ENCODE assay signal across 8 cellular contexts in the genomic region with DNA sequence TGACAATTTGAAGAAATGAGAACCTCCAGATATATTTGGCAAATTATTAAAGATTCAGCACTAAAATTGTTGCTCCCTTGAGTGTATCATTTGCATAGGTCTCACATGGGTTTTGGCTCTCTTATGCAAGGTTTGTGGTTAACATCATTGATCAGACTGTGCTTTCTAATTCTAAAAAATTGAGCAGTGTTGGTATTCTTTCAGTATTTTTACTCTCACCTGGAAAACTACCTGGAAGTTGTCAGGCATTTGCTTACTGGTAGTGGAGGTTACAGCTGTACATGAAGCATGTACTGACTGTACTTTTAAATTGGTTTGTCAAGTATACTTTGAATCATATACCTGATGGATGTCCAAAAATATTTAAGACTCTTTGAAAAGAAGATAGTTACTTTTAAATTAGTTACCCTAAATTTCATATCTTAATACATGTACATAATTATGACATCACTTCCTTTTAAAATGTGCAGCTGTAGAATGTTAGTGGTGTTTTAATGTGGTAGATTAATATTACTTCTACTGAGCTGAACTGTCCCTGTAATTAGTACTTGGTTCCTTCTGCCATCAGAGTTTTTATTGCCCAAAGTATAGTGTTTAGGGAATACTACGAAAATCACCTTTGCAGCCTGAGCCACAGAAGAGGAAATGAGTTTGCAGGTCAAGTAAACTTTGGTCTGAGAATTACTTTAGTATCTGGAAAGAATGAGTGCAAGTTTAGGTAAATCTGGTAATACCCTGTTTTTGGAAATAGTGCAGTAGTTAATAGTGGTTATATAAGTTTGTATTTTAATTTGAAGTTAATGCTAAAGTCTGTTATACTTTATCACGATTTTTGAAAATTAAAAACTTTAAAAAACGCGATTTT. TPM values are rescaled to one million over a fixed set of nuclear protein-coding genes. Genes with fewer than 3 reads are reported as not detected.
DNase-seq lines count a peak whose midpoint lies in the region; ATAC-seq, FAIRE-seq and TF ChIP-seq lines count a peak whose summit lies in the region.

No MANE protein-coding gene starts in this region.

- H3K36me3 ChIP-seq in CD4-positive, alpha-beta memory T cell (ENCODE audit: insufficient read depth, low read length): peaks cover 10% of the 10 kb centered on the region
- H3K36me3 ChIP-seq in Karpas-422 (ENCODE audit: insufficient read depth, low read length) (peaks cover 15% of the 10 kb centered on the region; the same call in 1 of the 2 replicates), astrocyte (ENCODE audit: insufficient read depth, low read length) (no peaks in the 10 kb centered on the region), right lobe of liver (peaks cover 0 to 8% (median 4%) of the 10 kb centered on the region in 4 donors), urinary bladder (ENCODE audit: insufficient read depth) (peaks cover 2% of the 10 kb centered on the region)

- ATAC-seq in right lobe of liver (no peak), GM19452 (IDR thresholded peaks at IDR 0.05; ENCODE audit: unreplicated experiment) (no peak)

- H3K36me3 Mint-ChIP-seq in CD4-positive, alpha-beta memory T cell: peaks cover 28 to 69% of the 10 kb centered on the region in 2 donors
- peaks cover 25% of the 10 kb centered on the region for H3K36me3 Mint-ChIP-seq in astrocyte (ENCODE audit: low read depth, unreplicated experiment)

- H3K27ac ChIP-seq in CD4-positive, alpha-beta memory T cell (ENCODE audit: low read depth, low read length): peak overlapping the region; percentile 95
- H3K27ac ChIP-seq in Karpas-422 (ENCODE audit: low read length): peak overlapping the region; percentile 95
- peak overlapping the region; percentile 99 for H3K27ac ChIP-seq in astrocyte (ENCODE audit: low read depth, low read length)
- peak overlapping the region; percentile 98 to 99 (median 99) for H3K27ac ChIP-seq in right lobe of liver
- H3K27ac ChIP-seq in urinary bladder (ENCODE audit: low read depth): peak overlapping the region; percentile 78

- no peaks in the 10 kb centered on the region for H3K27me3 ChIP-seq in CD4-positive, alpha-beta memory T cell (ENCODE audit: insufficient read depth, low read length)
- H3K27me3 ChIP-seq in Karpas-422 (ENCODE audit: low read length): no peaks in the 10 kb centered on the region
- H3K27me3 ChIP-seq in astrocyte (ENCODE audit: insufficient read depth, low read length): no peaks in the 10 kb centered on the region
- no peaks in the 10 kb centered on the region for H3K27me3 ChIP-seq in right lobe of liver

- no peaks in the 10 kb centered on the region for H3K9me3 ChIP-seq in CD4-positive, alpha-beta memory T cell (ENCODE audit: control insufficient read depth in 1 of 2, low read length in 2 of 2)
- no peaks in the 10 kb centered on the region for H3K9me3 ChIP-seq in Karpas-422 (ENCODE audit: low read length)
- no peaks in the 10 kb centered on the region for H3K9me3 ChIP-seq in astrocyte (ENCODE audit: insufficient read depth, low read depth, low read length)
- H3K9me3 ChIP-seq in right lobe of liver: no peaks in the 10 kb centered on the region

- no peak for FAIRE-seq in astrocyte (lab: Jason Lieb, UNC)

- H3K27me3 Mint-ChIP-seq in CD4-positive, alpha-beta memory T cell: no peaks in the 10 kb centered on the region
- no peaks in the 10 kb centered on the region for H3K27me3 Mint-ChIP-seq in astrocyte (ENCODE audit: low read depth, unreplicated experiment)

- H3K4me2 ChIP-seq in Karpas-422 (ENCODE audit: low read depth, low read length, poor library complexity, severe bottlenecking) (peak overlapping the region; percentile 80), astrocyte (ENCODE audit: low read length) (peak overlapping the region; percentile 90)

- WGBS in right lobe of liver (ENCODE audit: insufficient coverage, low coverage, low lambda C conversion rate, missing lambda C conversion rate): 1% methylated on average over 4 of the region's 4 CpGs
- 4% methylated on average over 4 of the region's 4 CpGs for WGBS in urinary bladder

- peak; percentile 1 for TF ChIP-seq POLR2A in right lobe of liver (IDR thresholded peaks at IDR 0.05)

- H3K9ac ChIP-seq in Karpas-422 (ENCODE audit: low read length): peak overlapping the region; percentile 77
- peak overlapping the region; percentile 98 for H3K9ac ChIP-seq in astrocyte (ENCODE audit: low read length)

- CTCF ChIA-PET in CD4-positive, alpha-beta memory T cell (lab: Charles Lee; ENCODE audit: partially characterized antibody): interaction anchor here (0.6 to 7.7 kb wide), 6 partner anchors 13 to 111 kb away, joined by 3 to 80 read pairs (median 9); no protein-coding TSS in a partner anchor

- intact Hi-C loops in CD4-positive, alpha-beta memory T cell (cut with micrococcal nuclease): no loop called here
- intact Hi-C loops in right lobe of liver (cut with DNase I): loop anchor here in 1 of 2 donors (5.0 kb wide), 1 partner anchor 96 kb away; no protein-coding TSS in a partner anchor

- H2AFZ ChIP-seq in Karpas-422 (ENCODE audit: low read length) (no peak overlapping the region), astrocyte (ENCODE audit: low read depth, low read length) (no peak overlapping the region)

- H4K20me1 ChIP-seq in Karpas-422 (ENCODE audit: insufficient read depth, low read depth, low read length): peaks cover 37% of the 10 kb centered on the region
- H4K20me1 ChIP-seq in astrocyte (ENCODE audit: insufficient read depth, low read length): peaks cover 18% of the 10 kb centered on the region

- H3K9me3 Mint-ChIP-seq in CD4-positive, alpha-beta memory T cell: peaks cover 0 to 10% (median 0%) of the 10 kb centered on the region in 8 donors
- no peaks in the 10 kb centered on the region for H3K9me3 Mint-ChIP-seq in astrocyte (ENCODE audit: unreplicated experiment)

- POLR2A ChIA-PET in CD4-positive, alpha-beta memory T cell (lab: Charles Lee; ENCODE audit: partially characterized antibody): interaction anchor here (1.0 to 11.8 kb wide), 16 partner anchors 8 to 107 kb away, joined by 3 to 888 read pairs (median 8); no protein-coding TSS in a partner anchor

- no peak for DNase-seq in CD4-positive, alpha-beta memory T cell
- DNase-seq in Karpas-422 (peak; percentile 85), astrocyte (ENCODE audit: low read depth) (no peak), right lobe of liver (no peak), medulla oblongata (ENCODE audit: extremely low spot score) (no peak), Ammon's horn (ENCODE audit: low spot score) (no peak)

- H3K4me3 Mint-ChIP-seq in CD4-positive, alpha-beta memory T cell: peak overlapping the region; percentile 94 to 99 (median 98)
- H3K4me3 Mint-ChIP-seq in astrocyte (ENCODE audit: unreplicated experiment): peak overlapping the region; percentile 97

- H3K4me1 Mint-ChIP-seq in CD4-positive, alpha-beta memory T cell: peaks cover 46 to 77% (median 64%) of the 10 kb centered on the region in 4 donors
- H3K4me1 Mint-ChIP-seq in astrocyte (ENCODE audit: low read depth, unreplicated experiment): peaks cover 37% of the 10 kb centered on the region

- H3K79me2 ChIP-seq in Karpas-422 (ENCODE audit: low read length): peaks cover 86% of the 10 kb centered on the region
- H3K79me2 ChIP-seq in astrocyte (ENCODE audit: insufficient read depth, low read length): peaks cover 98% of the 10 kb centered on the region

- H3K27ac Mint-ChIP-seq in CD4-positive, alpha-beta memory T cell: peak overlapping the region; percentile 98 to 100 (median 100)
- peak overlapping the region; percentile 100 for H3K27ac Mint-ChIP-seq in astrocyte (ENCODE audit: unreplicated experiment)

- peak overlapping the region; percentile 32 to 75 for H3K4me3 ChIP-seq in CD4-positive, alpha-beta memory T cell (ENCODE audit: low read length in 2 of 2)
- H3K4me3 ChIP-seq in Karpas-422 (ENCODE audit: low read length): peak overlapping the region; percentile 61
- peak overlapping the region; percentile 95 for H3K4me3 ChIP-seq in astrocyte (ENCODE audit: insufficient read depth, low read depth, low read length)
- H3K4me3 ChIP-seq in right lobe of liver: peak overlapping the region; percentile 52 to 64 (median 63)
- H3K4me3 ChIP-seq in urinary bladder (ENCODE audit: low read depth, low read length): peak overlapping the region; percentile 25

- H3K4me1 ChIP-seq in CD4-positive, alpha-beta memory T cell (ENCODE audit: insufficient read depth, low read length): peaks cover 71% of the 10 kb centered on the region
- peaks cover 82% of the 10 kb centered on the region for H3K4me1 ChIP-seq in Karpas-422 (ENCODE audit: low read length)
- H3K4me1 ChIP-seq in astrocyte (ENCODE audit: insufficient read depth, low read length): peaks cover 29% of the 10 kb centered on the region
- peaks cover 0 to 37% (median 0%) of the 10 kb centered on the region in 4 donors for H3K4me1 ChIP-seq in right lobe of liver
- H3K4me1 ChIP-seq in urinary bladder (ENCODE audit: insufficient read depth): no peaks in the 10 kb centered on the region

- H3K9me2 ChIP-seq in Karpas-422 (replicated peaks; ENCODE audit: insufficient read depth, low read length): no peaks in the 10 kb centered on the region

- no peak for TF ChIP-seq CTCF in astrocyte (IDR thresholded peaks at IDR 0.05; ENCODE audit: insufficient read depth, low read depth, low read length)
- no peak for TF ChIP-seq CTCF in right lobe of liver (IDR thresholded peaks at IDR 0.05)

RNA-seq across cellular contexts. Expression of a gene that starts 2.8 kb away (rescaled TPM):
- 100 to 1,000 TPM; 340 to 351 TPM for total RNA-seq in CD4-positive, alpha-beta memory T cell
- 100 to 1,000 TPM in 1 of 2 donors, 10 to 100 TPM in 1; 28.4 to 108 TPM for polyA plus RNA-seq in CD4-positive, alpha-beta memory T cell
- 22.1 and 37.3 TPM in 2 replicates for total RNA-seq in Karpas-422 (2014; rRNA removed; shearing (Covaris generic); ENCODE audit: low replicate concordance)
- total RNA-seq in astrocyte (90.0 and 105 TPM in 2 replicates), right lobe of liver (10 to 100 TPM; 41.4 to 65.0 (median 56.6) TPM), urinary bladder (210 TPM)
- polyA plus RNA-seq in urinary bladder: 29.9 TPM

Comparison
In these comparisons a context has a peak if more than half of its experiments do, and no peak if none do; other contexts are left out.
1. H3K4me3 ChIP-seq: peak in every context shown above with its lines; median percentile 95 in astrocyte; 63 in right lobe of liver; 61 in Karpas-422; 54 in CD4-positive, alpha-beta memory T cell; 25 in urinary bladder.